ENCODE assay signal across 1 cellular context in the genomic region with DNA sequence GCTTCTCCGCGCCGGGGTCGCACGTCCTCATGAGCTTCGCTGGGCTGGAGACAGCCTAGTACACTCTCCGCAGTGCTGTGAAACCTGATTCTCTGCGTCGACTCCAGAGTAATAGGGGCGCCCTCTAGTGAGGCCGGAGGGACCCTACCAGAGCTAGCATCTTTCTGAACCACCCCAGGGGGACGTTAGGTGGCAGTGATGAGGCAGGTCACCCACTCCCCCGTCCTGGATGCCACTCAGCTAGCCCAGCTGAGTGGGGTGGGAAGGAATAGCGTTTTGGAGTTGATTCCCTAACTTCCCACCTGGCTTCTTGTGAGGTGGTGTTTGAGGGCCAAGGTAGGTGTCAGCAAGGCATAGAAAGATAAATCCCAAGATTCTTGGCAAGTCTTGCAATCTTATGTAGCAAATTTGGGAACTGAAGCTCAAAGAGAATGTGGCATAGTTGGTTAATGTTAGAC.
A peak's percentile ranks its signal among the peaks of the same experiment; 100 is the strongest.
TF ChIP-seq lines count a peak whose summit lies in the region.

No MANE protein-coding gene starts in this region.

TF ChIP-seq in HepG2, 621 proteins besides CTCF, POLR2A, EP300 and RAD21 (continued from another document and continues in another):
- TF ChIP-seq ZNF709 (CRISPR knock-in tag; IDR thresholded peaks at IDR 0.05) (0 out of 2 replicates have a peak, but pooled peaks have one; percentile 47), SOX13 (IDR thresholded peaks at IDR 0.05) (no peak), SOX13 (CRISPR knock-in tag; conservative IDR thresholded peaks at IDR 0.05 in 1 of 2, IDR thresholded peaks at IDR 0.05 in 1 of 2) (no peak; a peak in 1 of 4 replicates), ZKSCAN5 (CRISPR knock-in tag; IDR thresholded peaks at IDR 0.05) (no peak), ZNF232 (CRISPR knock-in tag; IDR thresholded peaks at IDR 0.05; ENCODE audit: borderline replicate concordance) (no peak), SP140L (CRISPR knock-in tag; IDR thresholded peaks at IDR 0.05; ENCODE audit: borderline replicate concordance) (no peak), ZNF431 (CRISPR knock-in tag; IDR thresholded peaks at IDR 0.05; ENCODE audit: borderline replicate concordance, low read depth) (no peak), DNMT3B (CRISPR knock-in tag; conservative IDR thresholded peaks at IDR 0.05) (no peak), MEIS1 (CRISPR knock-in tag; IDR thresholded peaks at IDR 0.05; ENCODE audit: borderline replicate concordance) (no peak), POLR2AphosphoS2 (IDR thresholded peaks at IDR 0.05; ENCODE audit: low read depth, low read length) (no peak), ZNF589 (CRISPR knock-in tag; conservative IDR thresholded peaks at IDR 0.05) (no peak), MED13 (CRISPR knock-in tag; IDR thresholded peaks at IDR 0.05) (no peak), SRF (IDR thresholded peaks at IDR 0.05; ENCODE audit: low read depth, low read length) (no peak), MYC (CRISPR knock-in tag; IDR thresholded peaks at IDR 0.05; ENCODE audit: borderline replicate concordance) (no peak), ZNF33A (CRISPR knock-in tag; IDR thresholded peaks at IDR 0.05; ENCODE audit: borderline replicate concordance) (no peak), NONO (IDR thresholded peaks at IDR 0.05) (no peak), NONO (CRISPR knock-in tag; conservative IDR thresholded peaks at IDR 0.05) (peak; percentile 59; the same call in 1 of the 2 replicates), PHF5A (CRISPR knock-in tag; IDR thresholded peaks at IDR 0.05; ENCODE audit: low read depth, unreplicated experiment) (no peak), ZNF563 (CRISPR knock-in tag; IDR thresholded peaks at IDR 0.05) (no peak), ARNTL (CRISPR knock-in tag; IDR thresholded peaks at IDR 0.05) (no peak), BCL6 (CRISPR knock-in tag; IDR thresholded peaks at IDR 0.05) (peak; percentile 8; the same call in 1 of the 2 replicates), ZNF510 (CRISPR knock-in tag; IDR thresholded peaks at IDR 0.05; ENCODE audit: low read depth) (no peak), ZNF253 (CRISPR knock-in tag; IDR thresholded peaks at IDR 0.05; ENCODE audit: borderline replicate concordance) (no peak), SIX4 (CRISPR knock-in tag; IDR thresholded peaks at IDR 0.05) (peak; percentile 94), ZNF496 (CRISPR knock-in tag; IDR thresholded peaks at IDR 0.05; ENCODE audit: insufficient replicate concordance) (no peak), SP4 (CRISPR knock-in tag; IDR thresholded peaks at IDR 0.05) (no peak), SUZ12 (IDR thresholded peaks at IDR 0.05; ENCODE audit: low read depth, low read length) (no peak), NFATC3 (CRISPR knock-in tag; IDR thresholded peaks at IDR 0.05) (no peak), POGZ (CRISPR knock-in tag; IDR thresholded peaks at IDR 0.05) (no peak), TBX3 (IDR thresholded peaks at IDR 0.05; ENCODE audit: borderline replicate concordance) (no peak), NFYC (CRISPR knock-in tag; IDR thresholded peaks at IDR 0.05) (no peak), KLF12 (CRISPR knock-in tag; IDR thresholded peaks at IDR 0.05; ENCODE audit: borderline replicate concordance) (no peak), HMG20B (CRISPR knock-in tag; conservative IDR thresholded peaks at IDR 0.05) (no peak), IRF2 (CRISPR knock-in tag; IDR thresholded peaks at IDR 0.05) (0 out of 2 replicates have a peak, but pooled peaks have one; percentile 60), ELF3 (CRISPR knock-in tag; IDR thresholded peaks at IDR 0.05) (peak; percentile 51), GFI1 (CRISPR knock-in tag; IDR thresholded peaks at IDR 0.05; ENCODE audit: borderline replicate concordance) (peak; percentile 52; the same call in 1 of the 2 replicates), HDAC2 (CRISPR knock-in tag; IDR thresholded peaks at IDR 0.05) (peak; percentile 65), SIN3A (IDR thresholded peaks at IDR 0.05; ENCODE audit: borderline replicate concordance, low read depth, low read length) (no peak)
- TF ChIP-seq, protein P1, sequence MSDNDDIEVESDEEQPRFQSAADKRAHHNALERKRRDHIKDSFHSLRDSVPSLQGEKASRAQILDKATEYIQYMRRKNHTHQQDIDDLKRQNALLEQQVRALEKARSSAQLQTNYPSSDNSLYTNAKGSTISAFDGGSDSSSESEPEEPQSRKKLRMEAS (IDR thresholded peaks at IDR 0.05), result peak; percentile 48; the same call in 1 of the 2 replicates
- TF ChIP-seq, protein P2, sequence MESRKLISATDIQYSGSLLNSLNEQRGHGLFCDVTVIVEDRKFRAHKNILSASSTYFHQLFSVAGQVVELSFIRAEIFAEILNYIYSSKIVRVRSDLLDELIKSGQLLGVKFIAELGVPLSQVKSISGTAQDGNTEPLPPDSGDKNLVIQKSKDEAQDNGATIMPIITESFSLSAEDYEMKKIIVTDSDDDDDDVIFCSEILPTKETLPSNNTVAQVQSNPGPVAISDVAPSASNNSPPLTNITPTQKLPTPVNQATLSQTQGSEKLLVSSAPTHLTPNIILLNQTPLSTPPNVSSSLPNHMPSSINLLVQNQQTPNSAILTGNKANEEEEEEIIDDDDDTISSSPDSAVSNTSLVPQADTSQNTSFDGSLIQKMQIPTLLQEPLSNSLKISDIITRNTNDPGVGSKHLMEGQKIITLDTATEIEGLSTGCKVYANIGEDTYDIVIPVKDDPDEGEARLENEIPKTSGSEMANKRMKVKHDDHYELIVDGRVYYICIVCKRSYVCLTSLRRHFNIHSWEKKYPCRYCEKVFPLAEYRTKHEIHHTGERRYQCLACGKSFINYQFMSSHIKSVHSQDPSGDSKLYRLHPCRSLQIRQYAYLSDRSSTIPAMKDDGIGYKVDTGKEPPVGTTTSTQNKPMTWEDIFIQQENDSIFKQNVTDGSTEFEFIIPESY (CRISPR knock-in tag; IDR thresholded peaks at IDR 0.05), result peak; percentile 87
- TF ChIP-seq, protein P3, sequence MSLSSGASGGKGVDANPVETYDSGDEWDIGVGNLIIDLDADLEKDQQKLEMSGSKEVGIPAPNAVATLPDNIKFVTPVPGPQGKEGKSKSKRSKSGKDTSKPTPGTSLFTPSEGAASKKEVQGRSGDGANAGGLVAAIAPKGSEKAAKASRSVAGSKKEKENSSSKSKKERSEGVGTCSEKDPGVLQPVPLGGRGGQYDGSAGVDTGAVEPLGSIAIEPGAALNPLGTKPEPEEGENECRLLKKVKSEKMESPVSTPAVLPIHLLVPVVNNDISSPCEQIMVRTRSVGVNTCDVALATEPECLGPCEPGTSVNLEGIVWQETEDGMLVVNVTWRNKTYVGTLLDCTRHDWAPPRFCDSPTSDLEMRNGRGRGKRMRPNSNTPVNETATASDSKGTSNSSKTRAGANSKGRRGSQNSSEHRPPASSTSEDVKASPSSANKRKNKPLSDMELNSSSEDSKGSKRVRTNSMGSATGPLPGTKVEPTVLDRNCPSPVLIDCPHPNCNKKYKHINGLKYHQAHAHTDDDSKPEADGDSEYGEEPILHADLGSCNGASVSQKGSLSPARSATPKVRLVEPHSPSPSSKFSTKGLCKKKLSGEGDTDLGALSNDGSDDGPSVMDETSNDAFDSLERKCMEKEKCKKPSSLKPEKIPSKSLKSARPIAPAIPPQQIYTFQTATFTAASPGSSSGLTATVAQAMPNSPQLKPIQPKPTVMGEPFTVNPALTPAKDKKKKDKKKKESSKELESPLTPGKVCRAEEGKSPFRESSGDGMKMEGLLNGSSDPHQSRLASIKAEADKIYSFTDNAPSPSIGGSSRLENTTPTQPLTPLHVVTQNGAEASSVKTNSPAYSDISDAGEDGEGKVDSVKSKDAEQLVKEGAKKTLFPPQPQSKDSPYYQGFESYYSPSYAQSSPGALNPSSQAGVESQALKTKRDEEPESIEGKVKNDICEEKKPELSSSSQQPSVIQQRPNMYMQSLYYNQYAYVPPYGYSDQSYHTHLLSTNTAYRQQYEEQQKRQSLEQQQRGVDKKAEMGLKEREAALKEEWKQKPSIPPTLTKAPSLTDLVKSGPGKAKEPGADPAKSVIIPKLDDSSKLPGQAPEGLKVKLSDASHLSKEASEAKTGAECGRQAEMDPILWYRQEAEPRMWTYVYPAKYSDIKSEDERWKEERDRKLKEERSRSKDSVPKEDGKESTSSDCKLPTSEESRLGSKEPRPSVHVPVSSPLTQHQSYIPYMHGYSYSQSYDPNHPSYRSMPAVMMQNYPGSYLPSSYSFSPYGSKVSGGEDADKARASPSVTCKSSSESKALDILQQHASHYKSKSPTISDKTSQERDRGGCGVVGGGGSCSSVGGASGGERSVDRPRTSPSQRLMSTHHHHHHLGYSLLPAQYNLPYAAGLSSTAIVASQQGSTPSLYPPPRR (CRISPR knock-in tag; IDR thresholded peaks at IDR 0.05; ENCODE audit: borderline replicate concordance), result no peak
- TF ChIP-seq, protein P4, sequence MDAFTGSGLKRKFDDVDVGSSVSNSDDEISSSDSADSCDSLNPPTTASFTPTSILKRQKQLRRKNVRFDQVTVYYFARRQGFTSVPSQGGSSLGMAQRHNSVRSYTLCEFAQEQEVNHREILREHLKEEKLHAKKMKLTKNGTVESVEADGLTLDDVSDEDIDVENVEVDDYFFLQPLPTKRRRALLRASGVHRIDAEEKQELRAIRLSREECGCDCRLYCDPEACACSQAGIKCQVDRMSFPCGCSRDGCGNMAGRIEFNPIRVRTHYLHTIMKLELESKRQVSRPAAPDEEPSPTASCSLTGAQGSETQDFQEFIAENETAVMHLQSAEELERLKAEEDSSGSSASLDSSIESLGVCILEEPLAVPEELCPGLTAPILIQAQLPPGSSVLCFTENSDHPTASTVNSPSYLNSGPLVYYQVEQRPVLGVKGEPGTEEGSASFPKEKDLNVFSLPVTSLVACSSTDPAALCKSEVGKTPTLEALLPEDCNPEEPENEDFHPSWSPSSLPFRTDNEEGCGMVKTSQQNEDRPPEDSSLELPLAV (CRISPR knock-in tag; conservative IDR thresholded peaks at IDR 0.05; ENCODE audit: low read depth), result no peak
- TF ChIP-seq, protein P5, sequence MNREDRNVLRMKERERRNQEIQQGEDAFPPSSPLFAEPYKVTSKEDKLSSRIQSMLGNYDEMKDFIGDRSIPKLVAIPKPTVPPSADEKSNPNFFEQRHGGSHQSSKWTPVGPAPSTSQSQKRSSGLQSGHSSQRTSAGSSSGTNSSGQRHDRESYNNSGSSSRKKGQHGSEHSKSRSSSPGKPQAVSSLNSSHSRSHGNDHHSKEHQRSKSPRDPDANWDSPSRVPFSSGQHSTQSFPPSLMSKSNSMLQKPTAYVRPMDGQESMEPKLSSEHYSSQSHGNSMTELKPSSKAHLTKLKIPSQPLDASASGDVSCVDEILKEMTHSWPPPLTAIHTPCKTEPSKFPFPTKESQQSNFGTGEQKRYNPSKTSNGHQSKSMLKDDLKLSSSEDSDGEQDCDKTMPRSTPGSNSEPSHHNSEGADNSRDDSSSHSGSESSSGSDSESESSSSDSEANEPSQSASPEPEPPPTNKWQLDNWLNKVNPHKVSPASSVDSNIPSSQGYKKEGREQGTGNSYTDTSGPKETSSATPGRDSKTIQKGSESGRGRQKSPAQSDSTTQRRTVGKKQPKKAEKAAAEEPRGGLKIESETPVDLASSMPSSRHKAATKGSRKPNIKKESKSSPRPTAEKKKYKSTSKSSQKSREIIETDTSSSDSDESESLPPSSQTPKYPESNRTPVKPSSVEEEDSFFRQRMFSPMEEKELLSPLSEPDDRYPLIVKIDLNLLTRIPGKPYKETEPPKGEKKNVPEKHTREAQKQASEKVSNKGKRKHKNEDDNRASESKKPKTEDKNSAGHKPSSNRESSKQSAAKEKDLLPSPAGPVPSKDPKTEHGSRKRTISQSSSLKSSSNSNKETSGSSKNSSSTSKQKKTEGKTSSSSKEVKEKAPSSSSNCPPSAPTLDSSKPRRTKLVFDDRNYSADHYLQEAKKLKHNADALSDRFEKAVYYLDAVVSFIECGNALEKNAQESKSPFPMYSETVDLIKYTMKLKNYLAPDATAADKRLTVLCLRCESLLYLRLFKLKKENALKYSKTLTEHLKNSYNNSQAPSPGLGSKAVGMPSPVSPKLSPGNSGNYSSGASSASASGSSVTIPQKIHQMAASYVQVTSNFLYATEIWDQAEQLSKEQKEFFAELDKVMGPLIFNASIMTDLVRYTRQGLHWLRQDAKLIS (CRISPR knock-in tag; IDR thresholded peaks at IDR 0.05), result no peak
- TF ChIP-seq, protein P6, sequence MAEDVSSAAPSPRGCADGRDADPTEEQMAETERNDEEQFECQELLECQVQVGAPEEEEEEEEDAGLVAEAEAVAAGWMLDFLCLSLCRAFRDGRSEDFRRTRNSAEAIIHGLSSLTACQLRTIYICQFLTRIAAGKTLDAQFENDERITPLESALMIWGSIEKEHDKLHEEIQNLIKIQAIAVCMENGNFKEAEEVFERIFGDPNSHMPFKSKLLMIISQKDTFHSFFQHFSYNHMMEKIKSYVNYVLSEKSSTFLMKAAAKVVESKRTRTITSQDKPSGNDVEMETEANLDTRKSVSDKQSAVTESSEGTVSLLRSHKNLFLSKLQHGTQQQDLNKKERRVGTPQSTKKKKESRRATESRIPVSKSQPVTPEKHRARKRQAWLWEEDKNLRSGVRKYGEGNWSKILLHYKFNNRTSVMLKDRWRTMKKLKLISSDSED (CRISPR knock-in tag; IDR thresholded peaks at IDR 0.05), result no peak
- TF ChIP-seq, protein P7, sequence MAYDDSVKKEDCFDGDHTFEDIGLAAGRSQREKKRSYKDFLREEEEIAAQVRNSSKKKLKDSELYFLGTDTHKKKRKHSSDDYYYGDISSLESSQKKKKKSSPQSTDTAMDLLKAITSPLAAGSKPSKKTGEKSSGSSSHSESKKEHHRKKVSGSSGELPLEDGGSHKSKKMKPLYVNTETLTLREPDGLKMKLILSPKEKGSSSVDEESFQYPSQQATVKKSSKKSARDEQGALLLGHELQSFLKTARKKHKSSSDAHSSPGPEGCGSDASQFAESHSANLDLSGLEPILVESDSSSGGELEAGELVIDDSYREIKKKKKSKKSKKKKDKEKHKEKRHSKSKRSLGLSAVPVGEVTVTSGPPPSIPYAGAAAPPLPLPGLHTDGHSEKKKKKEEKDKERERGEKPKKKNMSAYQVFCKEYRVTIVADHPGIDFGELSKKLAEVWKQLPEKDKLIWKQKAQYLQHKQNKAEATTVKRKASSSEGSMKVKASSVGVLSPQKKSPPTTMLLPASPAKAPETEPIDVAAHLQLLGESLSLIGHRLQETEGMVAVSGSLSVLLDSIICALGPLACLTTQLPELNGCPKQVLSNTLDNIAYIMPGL (CRISPR knock-in tag; IDR thresholded peaks at IDR 0.05; ENCODE audit: borderline replicate concordance in 1 of 2, low read depth in 1 of 2), result peak; percentile 81 to 93
- TF ChIP-seq, protein P8, sequence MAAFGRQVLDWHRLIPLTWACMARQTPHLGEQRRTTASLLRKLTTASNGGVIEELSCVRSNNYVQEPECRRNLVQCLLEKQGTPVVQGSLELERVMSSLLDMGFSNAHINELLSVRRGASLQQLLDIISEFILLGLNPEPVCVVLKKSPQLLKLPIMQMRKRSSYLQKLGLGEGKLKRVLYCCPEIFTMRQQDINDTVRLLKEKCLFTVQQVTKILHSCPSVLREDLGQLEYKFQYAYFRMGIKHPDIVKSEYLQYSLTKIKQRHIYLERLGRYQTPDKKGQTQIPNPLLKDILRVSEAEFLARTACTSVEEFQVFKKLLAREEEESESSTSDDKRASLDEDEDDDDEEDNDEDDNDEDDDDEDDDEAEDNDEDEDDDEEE (CRISPR knock-in tag; IDR thresholded peaks at IDR 0.05), result no peak; the same call in 1 of the 2 replicates
- TF ChIP-seq, protein P9, sequence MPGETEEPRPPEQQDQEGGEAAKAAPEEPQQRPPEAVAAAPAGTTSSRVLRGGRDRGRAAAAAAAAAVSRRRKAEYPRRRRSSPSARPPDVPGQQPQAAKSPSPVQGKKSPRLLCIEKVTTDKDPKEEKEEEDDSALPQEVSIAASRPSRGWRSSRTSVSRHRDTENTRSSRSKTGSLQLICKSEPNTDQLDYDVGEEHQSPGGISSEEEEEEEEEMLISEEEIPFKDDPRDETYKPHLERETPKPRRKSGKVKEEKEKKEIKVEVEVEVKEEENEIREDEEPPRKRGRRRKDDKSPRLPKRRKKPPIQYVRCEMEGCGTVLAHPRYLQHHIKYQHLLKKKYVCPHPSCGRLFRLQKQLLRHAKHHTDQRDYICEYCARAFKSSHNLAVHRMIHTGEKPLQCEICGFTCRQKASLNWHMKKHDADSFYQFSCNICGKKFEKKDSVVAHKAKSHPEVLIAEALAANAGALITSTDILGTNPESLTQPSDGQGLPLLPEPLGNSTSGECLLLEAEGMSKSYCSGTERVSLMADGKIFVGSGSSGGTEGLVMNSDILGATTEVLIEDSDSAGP (CRISPR knock-in tag; IDR thresholded peaks at IDR 0.05; ENCODE audit: borderline replicate concordance), result peak; percentile 69
